Comparison of ENCODE assay signal across 1 cellular context in the genomic region with DNA sequence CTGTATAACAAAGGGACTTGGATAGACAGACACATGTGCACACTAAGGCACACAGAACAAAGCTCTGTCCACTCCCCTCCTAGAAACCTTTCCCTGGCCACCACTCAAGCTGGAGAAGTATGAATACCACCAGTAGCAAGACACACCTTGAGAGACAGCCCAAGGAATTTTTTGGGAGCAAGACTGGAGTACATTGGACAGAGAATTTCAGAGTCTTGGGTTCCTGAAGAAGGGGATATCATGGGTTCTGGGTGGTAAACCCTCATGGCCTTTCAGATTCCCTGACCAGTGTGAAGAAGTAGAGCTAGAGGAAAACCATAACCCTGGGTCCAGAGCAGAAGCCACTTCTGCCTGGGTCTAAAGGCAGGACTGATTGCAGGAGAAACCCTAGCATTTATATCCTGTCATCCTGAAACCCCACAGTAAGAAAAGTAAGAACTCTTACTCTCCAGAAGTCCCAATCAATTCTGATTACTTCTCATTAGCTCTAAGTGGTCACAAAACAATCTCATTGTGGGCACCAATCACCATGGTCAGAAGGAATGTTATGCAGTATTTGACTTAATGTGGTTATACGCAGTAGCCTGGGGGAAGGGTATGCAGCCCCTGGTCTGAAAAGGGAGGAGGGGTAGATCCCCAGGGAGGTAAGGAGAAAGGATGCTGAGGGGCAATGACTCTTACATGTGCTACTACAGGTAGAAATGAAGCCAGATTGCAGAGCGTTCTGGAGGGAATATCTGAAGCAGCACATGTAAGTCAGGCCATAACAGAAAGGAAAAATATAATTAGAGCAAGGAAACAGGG.
TF ChIP-seq lines count a peak whose summit lies in the region.

No MANE protein-coding gene starts in this region.

TF ChIP-seq in IMR-90, 13 proteins besides CTCF, POLR2A, EP300 and RAD21:
- TF ChIP-seq MAZ (IDR thresholded peaks at IDR 0.05; ENCODE audit: borderline replicate concordance, low read depth, low read length) (no peak), RCOR1 (IDR thresholded peaks at IDR 0.05; ENCODE audit: insufficient replicate concordance, low read length) (no peak), CHD1 (IDR thresholded peaks at IDR 0.05; ENCODE audit: low read depth, low read length) (no peak), BHLHE40 (IDR thresholded peaks at IDR 0.05; ENCODE audit: low read depth, low read length) (no peak), MXI1 (IDR thresholded peaks at IDR 0.05; ENCODE audit: borderline replicate concordance, low read depth, low read length) (no peak), MAFK (IDR thresholded peaks at IDR 0.05; ENCODE audit: low read depth, low read length) (no peak), SMC3 (IDR thresholded peaks at IDR 0.05; ENCODE audit: low read depth, low read length) (no peak), FOS (IDR thresholded peaks at IDR 0.05; ENCODE audit: low read depth, low read length) (no peak), RFX5 (IDR thresholded peaks at IDR 0.05; ENCODE audit: low read depth, low read length) (no peak), NFE2L2 (IDR thresholded peaks at IDR 0.05; ENCODE audit: low read depth, low read length) (no peak), CEBPB (IDR thresholded peaks at IDR 0.05; ENCODE audit: low read depth, low read length) (no peak)
- TF ChIP-seq, protein P1, sequence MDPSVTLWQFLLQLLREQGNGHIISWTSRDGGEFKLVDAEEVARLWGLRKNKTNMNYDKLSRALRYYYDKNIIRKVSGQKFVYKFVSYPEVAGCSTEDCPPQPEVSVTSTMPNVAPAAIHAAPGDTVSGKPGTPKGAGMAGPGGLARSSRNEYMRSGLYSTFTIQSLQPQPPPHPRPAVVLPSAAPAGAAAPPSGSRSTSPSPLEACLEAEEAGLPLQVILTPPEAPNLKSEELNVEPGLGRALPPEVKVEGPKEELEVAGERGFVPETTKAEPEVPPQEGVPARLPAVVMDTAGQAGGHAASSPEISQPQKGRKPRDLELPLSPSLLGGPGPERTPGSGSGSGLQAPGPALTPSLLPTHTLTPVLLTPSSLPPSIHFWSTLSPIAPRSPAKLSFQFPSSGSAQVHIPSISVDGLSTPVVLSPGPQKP (IDR thresholded peaks at IDR 0.05; ENCODE audit: borderline replicate concordance, low read depth, low read length): no peak
- TF ChIP-seq, protein P2, sequence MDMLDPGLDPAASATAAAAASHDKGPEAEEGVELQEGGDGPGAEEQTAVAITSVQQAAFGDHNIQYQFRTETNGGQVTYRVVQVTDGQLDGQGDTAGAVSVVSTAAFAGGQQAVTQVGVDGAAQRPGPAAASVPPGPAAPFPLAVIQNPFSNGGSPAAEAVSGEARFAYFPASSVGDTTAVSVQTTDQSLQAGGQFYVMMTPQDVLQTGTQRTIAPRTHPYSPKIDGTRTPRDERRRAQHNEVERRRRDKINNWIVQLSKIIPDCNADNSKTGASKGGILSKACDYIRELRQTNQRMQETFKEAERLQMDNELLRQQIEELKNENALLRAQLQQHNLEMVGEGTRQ (IDR thresholded peaks at IDR 0.05; ENCODE audit: low read depth, low read length): no peak
TF ChIP-seq in IMR-90: peak in this region for 0.
